In genomic region chr18:77981874-77982273, GRCh38 we compare ENCODE assay signal across 11 cellular contexts.
"Had no signal": no experiment of that assay in that cellular context is flagged by ENCODE, and none has a peak within 500 bp of the region (broad histone marks: within the 10 kb centered on the region; RNA-seq: fewer than 3 reads in every experiment).

No MANE protein-coding gene starts in this region.

- H3K4me2 ChIP-seq: GM23338 had no signal

- ATAC-seq: GM23338, HCT116 had no signal

- FAIRE-seq: H1, H54 had no signal

- H3K36me3 ChIP-seq: HAP-1 had no signal

- H3K27ac ChIP-seq: GM23248 had no signal

- H3K9me3 ChIP-seq: HAP-1 had no signal

- H2AFZ ChIP-seq: GM23248, GM23338 had no signal

- H3K9ac ChIP-seq: GM23248 had no signal

- H3K4me3 ChIP-seq: GM23248, GM23338, HAP-1 had no signal

- H3K4me1 ChIP-seq: HAP-1 had no signal

- DNase-seq: GM23248, GOT3, H7, H9, HCEC 1CT, HFFc6 had no signal
